ENCODE assay signal across 1 cellular context in the genomic region with DNA sequence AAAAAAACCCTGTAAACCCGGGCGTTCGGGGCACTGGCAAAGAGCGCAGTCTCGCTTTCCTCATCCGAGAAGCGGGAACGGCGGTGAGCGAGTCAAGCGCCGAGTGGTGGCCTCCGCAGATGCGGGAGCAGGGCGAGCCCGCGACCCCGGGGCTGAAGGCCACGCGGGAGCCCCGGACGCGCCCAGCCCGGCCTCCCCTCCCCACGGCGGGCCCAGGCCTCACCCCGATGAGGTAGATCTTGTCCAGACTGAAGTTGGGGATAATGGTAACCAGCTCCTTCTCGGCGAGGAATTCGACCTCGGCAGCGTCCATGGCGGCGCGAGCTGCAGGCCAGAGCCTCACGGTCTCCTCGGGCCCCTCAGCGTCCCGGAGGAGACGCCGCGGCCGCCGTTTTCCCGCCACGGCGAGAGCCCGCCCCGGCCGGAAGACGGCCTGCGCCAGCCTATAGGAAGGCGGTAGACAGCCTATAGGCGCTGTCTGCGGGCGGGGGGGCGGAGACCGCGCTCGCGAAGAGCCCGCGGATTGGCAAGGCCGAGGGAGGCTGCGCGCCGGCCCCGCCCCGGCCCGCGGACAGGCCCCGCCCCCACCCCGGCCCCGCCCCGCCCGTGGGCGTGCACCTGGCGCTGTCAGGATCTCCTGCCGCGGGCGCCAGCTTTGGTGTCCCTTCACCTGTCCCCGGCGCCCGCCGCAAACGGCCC.
TF ChIP-seq lines count a peak whose summit lies in the region.

A gene (minus strand): TSS at position 369 of the 699 bp plus-strand sequence. CDS start 56 bp downstream, at position 313.

TF ChIP-seq in HepG2, 621 proteins besides CTCF, POLR2A, EP300 and RAD21 (continued from another document and continues in another):
- TF ChIP-seq, protein P1, sequence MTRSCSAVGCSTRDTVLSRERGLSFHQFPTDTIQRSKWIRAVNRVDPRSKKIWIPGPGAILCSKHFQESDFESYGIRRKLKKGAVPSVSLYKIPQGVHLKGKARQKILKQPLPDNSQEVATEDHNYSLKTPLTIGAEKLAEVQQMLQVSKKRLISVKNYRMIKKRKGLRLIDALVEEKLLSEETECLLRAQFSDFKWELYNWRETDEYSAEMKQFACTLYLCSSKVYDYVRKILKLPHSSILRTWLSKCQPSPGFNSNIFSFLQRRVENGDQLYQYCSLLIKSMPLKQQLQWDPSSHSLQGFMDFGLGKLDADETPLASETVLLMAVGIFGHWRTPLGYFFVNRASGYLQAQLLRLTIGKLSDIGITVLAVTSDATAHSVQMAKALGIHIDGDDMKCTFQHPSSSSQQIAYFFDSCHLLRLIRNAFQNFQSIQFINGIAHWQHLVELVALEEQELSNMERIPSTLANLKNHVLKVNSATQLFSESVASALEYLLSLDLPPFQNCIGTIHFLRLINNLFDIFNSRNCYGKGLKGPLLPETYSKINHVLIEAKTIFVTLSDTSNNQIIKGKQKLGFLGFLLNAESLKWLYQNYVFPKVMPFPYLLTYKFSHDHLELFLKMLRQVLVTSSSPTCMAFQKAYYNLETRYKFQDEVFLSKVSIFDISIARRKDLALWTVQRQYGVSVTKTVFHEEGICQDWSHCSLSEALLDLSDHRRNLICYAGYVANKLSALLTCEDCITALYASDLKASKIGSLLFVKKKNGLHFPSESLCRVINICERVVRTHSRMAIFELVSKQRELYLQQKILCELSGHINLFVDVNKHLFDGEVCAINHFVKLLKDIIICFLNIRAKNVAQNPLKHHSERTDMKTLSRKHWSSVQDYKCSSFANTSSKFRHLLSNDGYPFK (CRISPR knock-in tag; IDR thresholded peaks at IDR 0.05; ENCODE audit: borderline replicate concordance): peak; percentile 54; the same call in 1 of the 2 replicates
- TF ChIP-seq ZNF124 (CRISPR knock-in tag; IDR thresholded peaks at IDR 0.05) (no peak), NKX3-1 (CRISPR knock-in tag; IDR thresholded peaks at IDR 0.05) (peak; percentile 95), DR1 (CRISPR knock-in tag; IDR thresholded peaks at IDR 0.05) (peak; percentile 79), SP4 (CRISPR knock-in tag; IDR thresholded peaks at IDR 0.05) (peak; percentile 99), KLF16 (CRISPR knock-in tag; IDR thresholded peaks at IDR 0.05) (0 out of 4 replicates have a peak, but pooled peaks of 1 of the 2 experiments have one; percentile 73), HOXA3 (CRISPR knock-in tag; IDR thresholded peaks at IDR 0.05) (peak; percentile 89), MAFG (CRISPR knock-in tag; IDR thresholded peaks at IDR 0.05) (peak; percentile 42; the same call in 1 of the 2 replicates), PRPF4 (IDR thresholded peaks at IDR 0.05; ENCODE audit: low read depth, low read length, poor library complexity, severe bottlenecking) (no peak), ZNF383 (CRISPR knock-in tag; IDR thresholded peaks at IDR 0.05; ENCODE audit: borderline replicate concordance) (0 out of 2 replicates have a peak, but pooled peaks have one; percentile 52), PCBP2 (optimal IDR thresholded peaks at IDR 0.05; ENCODE audit: low read depth, low read length, poor library complexity, severe bottlenecking) (no peak), GATAD2A (CRISPR knock-in tag; IDR thresholded peaks at IDR 0.05) (no peak), ZNF296 (CRISPR knock-in tag; conservative IDR thresholded peaks at IDR 0.05) (no peak), ZNF792 (CRISPR knock-in tag; IDR thresholded peaks at IDR 0.05) (peak; percentile 85; the same call in 1 of the 2 replicates), ZBTB7A (CRISPR knock-in tag; IDR thresholded peaks at IDR 0.05) (peak; percentile 78; the same call in 1 of the 2 replicates), GZF1 (CRISPR knock-in tag; IDR thresholded peaks at IDR 0.05) (no peak), SOX6 (IDR thresholded peaks at IDR 0.05) (no peak), SOX6 (CRISPR knock-in tag; IDR thresholded peaks at IDR 0.05) (no peak), ZNF572 (CRISPR knock-in tag; IDR thresholded peaks at IDR 0.05) (no peak), GABPA (IDR thresholded peaks at IDR 0.05; ENCODE audit: low read depth, low read length) (peak; percentile 79), GABPA (CRISPR knock-in tag; IDR thresholded peaks at IDR 0.05; ENCODE audit: low read depth) (peak; percentile 83), ZNF747 (CRISPR knock-in tag; IDR thresholded peaks at IDR 0.05; ENCODE audit: borderline replicate concordance) (no peak; the same call in 1 of the 2 replicates), MTA1 (CRISPR knock-in tag; IDR thresholded peaks at IDR 0.05; ENCODE audit: borderline replicate concordance) (peak; percentile 69; the same call in 1 of the 2 replicates), FOXM1 (CRISPR knock-in tag; IDR thresholded peaks at IDR 0.05) (peak; percentile 86; the same call in 1 of the 2 replicates), ZFP1 (CRISPR knock-in tag; IDR thresholded peaks at IDR 0.05) (no peak), SOX5 (CRISPR knock-in tag; IDR thresholded peaks at IDR 0.05; ENCODE audit: borderline replicate concordance) (no peak), GTF3A (CRISPR knock-in tag; conservative IDR thresholded peaks at IDR 0.05) (0 out of 2 replicates have a peak, but pooled peaks have one; percentile 37), SOX13 (IDR thresholded peaks at IDR 0.05) (no peak), SOX13 (CRISPR knock-in tag; conservative IDR thresholded peaks at IDR 0.05 in 1 of 2, IDR thresholded peaks at IDR 0.05 in 1 of 2) (no peak), RARG (CRISPR knock-in tag; IDR thresholded peaks at IDR 0.05; ENCODE audit: low read depth) (no peak), ZNF550 (CRISPR knock-in tag; IDR thresholded peaks at IDR 0.05; ENCODE audit: borderline replicate concordance) (no peak), ZKSCAN5 (CRISPR knock-in tag; IDR thresholded peaks at IDR 0.05) (no peak), ZNF382 (CRISPR knock-in tag; IDR thresholded peaks at IDR 0.05; ENCODE audit: borderline replicate concordance) (no peak), KLF13 (CRISPR knock-in tag; IDR thresholded peaks at IDR 0.05) (peak; percentile 88; the same call in 1 of the 2 replicates), SMAD3 (CRISPR knock-in tag; IDR thresholded peaks at IDR 0.05) (no peak), ZMYM2 (CRISPR knock-in tag; IDR thresholded peaks at IDR 0.05) (no peak), ZSCAN9 (CRISPR knock-in tag; IDR thresholded peaks at IDR 0.05; ENCODE audit: borderline replicate concordance) (0 out of 2 replicates have a peak, but pooled peaks have one; percentile 42)
- TF ChIP-seq, protein P2, sequence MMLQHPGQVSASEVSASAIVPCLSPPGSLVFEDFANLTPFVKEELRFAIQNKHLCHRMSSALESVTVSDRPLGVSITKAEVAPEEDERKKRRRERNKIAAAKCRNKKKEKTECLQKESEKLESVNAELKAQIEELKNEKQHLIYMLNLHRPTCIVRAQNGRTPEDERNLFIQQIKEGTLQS (CRISPR knock-in tag; IDR thresholded peaks at IDR 0.05): peak; percentile 70; the same call in 1 of the 2 replicates
- TF ChIP-seq, protein P3, sequence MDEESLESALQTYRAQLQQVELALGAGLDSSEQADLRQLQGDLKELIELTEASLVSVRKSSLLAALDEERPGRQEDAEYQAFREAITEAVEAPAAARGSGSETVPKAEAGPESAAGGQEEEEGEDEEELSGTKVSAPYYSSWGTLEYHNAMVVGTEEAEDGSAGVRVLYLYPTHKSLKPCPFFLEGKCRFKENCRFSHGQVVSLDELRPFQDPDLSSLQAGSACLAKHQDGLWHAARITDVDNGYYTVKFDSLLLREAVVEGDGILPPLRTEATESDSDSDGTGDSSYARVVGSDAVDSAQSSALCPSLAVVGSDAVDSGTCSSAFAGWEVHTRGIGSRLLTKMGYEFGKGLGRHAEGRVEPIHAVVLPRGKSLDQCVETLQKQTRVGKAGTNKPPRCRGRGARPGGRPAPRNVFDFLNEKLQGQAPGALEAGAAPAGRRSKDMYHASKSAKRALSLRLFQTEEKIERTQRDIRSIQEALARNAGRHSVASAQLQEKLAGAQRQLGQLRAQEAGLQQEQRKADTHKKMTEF (CRISPR knock-in tag; IDR thresholded peaks at IDR 0.05): peak; percentile 76
- TF ChIP-seq, protein P4, sequence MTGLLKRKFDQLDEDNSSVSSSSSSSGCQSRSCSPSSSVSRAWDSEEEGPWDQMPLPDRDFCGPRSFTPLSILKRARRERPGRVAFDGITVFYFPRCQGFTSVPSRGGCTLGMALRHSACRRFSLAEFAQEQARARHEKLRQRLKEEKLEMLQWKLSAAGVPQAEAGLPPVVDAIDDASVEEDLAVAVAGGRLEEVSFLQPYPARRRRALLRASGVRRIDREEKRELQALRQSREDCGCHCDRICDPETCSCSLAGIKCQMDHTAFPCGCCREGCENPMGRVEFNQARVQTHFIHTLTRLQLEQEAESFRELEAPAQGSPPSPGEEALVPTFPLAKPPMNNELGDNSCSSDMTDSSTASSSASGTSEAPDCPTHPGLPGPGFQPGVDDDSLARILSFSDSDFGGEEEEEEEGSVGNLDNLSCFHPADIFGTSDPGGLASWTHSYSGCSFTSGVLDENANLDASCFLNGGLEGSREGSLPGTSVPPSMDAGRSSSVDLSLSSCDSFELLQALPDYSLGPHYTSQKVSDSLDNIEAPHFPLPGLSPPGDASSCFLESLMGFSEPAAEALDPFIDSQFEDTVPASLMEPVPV (CRISPR knock-in tag; IDR thresholded peaks at IDR 0.05): no peak; the same call in 1 of the 2 replicates
- TF ChIP-seq, protein P5, sequence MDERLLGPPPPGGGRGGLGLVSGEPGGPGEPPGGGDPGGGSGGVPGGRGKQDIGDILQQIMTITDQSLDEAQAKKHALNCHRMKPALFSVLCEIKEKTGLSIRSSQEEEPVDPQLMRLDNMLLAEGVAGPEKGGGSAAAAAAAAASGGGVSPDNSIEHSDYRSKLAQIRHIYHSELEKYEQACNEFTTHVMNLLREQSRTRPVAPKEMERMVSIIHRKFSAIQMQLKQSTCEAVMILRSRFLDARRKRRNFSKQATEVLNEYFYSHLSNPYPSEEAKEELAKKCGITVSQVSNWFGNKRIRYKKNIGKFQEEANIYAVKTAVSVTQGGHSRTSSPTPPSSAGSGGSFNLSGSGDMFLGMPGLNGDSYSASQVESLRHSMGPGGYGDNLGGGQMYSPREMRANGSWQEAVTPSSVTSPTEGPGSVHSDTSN (CRISPR knock-in tag; IDR thresholded peaks at IDR 0.05): no peak
- TF ChIP-seq, protein P6, sequence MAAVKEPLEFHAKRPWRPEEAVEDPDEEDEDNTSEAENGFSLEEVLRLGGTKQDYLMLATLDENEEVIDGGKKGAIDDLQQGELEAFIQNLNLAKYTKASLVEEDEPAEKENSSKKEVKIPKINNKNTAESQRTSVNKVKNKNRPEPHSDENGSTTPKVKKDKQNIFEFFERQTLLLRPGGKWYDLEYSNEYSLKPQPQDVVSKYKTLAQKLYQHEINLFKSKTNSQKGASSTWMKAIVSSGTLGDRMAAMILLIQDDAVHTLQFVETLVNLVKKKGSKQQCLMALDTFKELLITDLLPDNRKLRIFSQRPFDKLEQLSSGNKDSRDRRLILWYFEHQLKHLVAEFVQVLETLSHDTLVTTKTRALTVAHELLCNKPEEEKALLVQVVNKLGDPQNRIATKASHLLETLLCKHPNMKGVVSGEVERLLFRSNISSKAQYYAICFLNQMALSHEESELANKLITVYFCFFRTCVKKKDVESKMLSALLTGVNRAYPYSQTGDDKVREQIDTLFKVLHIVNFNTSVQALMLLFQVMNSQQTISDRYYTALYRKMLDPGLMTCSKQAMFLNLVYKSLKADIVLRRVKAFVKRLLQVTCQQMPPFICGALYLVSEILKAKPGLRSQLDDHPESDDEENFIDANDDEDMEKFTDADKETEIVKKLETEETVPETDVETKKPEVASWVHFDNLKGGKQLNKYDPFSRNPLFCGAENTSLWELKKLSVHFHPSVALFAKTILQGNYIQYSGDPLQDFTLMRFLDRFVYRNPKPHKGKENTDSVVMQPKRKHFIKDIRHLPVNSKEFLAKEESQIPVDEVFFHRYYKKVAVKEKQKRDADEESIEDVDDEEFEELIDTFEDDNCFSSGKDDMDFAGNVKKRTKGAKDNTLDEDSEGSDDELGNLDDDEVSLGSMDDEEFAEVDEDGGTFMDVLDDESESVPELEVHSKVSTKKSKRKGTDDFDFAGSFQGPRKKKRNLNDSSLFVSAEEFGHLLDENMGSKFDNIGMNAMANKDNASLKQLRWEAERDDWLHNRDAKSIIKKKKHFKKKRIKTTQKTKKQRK (IDR thresholded peaks at IDR 0.05; ENCODE audit: low read length): no peak
- TF ChIP-seq, protein P7, sequence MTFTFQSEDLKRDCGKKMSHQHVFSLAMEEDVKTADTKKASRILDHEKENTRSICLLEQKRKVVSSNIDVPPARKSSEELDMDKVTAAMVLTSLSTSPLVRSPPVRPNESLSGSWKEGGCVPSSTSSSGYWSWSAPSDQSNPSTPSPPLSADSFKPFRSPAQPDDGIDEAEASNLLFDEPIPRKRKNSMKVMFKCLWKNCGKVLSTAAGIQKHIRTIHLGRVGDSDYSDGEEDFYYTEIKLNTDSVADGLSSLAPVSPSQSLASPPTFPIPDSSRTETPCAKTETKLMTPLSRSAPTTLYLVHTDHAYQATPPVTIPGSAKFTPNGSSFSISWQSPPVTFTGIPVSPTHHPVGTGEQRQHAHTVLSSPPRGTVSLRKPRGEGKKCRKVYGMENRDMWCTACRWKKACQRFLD (CRISPR knock-in tag; IDR thresholded peaks at IDR 0.05; ENCODE audit: borderline replicate concordance): peak; percentile 73; the same call in 1 of the 2 replicates
- TF ChIP-seq, protein P8, sequence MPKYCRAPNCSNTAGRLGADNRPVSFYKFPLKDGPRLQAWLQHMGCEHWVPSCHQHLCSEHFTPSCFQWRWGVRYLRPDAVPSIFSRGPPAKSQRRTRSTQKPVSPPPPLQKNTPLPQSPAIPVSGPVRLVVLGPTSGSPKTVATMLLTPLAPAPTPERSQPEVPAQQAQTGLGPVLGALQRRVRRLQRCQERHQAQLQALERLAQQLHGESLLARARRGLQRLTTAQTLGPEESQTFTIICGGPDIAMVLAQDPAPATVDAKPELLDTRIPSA (CRISPR knock-in tag; IDR thresholded peaks at IDR 0.05; ENCODE audit: borderline replicate concordance): no peak
- TF ChIP-seq, protein P9, sequence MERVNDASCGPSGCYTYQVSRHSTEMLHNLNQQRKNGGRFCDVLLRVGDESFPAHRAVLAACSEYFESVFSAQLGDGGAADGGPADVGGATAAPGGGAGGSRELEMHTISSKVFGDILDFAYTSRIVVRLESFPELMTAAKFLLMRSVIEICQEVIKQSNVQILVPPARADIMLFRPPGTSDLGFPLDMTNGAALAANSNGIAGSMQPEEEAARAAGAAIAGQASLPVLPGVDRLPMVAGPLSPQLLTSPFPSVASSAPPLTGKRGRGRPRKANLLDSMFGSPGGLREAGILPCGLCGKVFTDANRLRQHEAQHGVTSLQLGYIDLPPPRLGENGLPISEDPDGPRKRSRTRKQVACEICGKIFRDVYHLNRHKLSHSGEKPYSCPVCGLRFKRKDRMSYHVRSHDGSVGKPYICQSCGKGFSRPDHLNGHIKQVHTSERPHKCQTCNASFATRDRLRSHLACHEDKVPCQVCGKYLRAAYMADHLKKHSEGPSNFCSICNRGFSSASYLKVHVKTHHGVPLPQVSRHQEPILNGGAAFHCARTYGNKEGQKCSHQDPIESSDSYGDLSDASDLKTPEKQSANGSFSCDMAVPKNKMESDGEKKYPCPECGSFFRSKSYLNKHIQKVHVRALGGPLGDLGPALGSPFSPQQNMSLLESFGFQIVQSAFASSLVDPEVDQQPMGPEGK (CRISPR knock-in tag; IDR thresholded peaks at IDR 0.05): no peak
- TF ChIP-seq, protein P10, sequence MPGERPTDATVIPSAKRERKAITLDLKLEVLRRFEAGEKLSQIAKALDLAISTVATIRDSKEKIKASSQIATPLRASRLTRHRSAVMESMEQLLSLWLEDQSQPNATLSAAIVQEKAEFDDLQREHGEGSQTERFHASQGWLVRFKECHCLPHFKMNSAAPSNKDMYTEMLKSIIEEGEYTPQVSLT (CRISPR knock-in tag; IDR thresholded peaks at IDR 0.05; ENCODE audit: borderline replicate concordance, low read depth): no peak
- TF ChIP-seq, protein P11, sequence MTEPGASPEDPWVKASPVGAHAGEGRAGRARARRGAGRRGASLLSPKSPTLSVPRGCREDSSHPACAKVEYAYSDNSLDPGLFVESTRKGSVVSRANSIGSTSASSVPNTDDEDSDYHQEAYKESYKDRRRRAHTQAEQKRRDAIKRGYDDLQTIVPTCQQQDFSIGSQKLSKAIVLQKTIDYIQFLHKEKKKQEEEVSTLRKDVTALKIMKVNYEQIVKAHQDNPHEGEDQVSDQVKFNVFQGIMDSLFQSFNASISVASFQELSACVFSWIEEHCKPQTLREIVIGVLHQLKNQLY (CRISPR knock-in tag; IDR thresholded peaks at IDR 0.05): no peak
